14 cellular contexts compared by ENCODE assay signal in the genomic region with DNA sequence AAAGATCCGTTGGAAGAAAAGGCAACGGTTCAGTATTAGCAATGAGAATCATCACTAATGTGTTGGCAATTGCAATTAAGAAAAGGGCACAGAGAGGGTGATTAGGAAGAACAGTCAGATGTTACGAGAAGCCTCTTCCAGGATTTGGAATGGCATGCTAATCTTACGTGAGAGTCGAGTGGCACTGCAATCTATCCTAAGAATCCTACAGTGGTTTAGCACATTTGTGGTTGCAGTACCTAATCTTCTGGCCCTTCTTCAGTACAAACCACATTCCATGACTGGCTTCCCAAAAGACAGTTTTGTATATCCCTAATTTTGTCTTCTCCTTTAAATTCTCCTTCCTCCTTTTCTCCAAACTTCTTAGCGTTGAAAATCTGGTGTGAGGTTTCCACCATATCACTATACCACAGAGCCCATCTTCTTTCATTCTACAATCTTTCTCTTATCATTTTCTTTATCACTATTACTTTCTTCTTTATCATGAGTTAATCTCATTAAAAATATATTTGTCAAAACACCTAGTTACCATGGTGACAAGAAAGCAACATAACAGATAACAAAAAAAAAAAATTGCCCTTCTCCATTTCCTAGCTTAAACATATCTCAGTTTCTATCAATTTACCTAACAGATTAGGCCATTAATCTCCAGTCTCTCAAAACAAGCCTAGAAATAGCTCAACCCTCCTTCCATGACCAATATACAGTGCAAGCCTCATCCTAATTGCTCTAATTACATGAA.
DNase-seq lines count a peak whose midpoint lies in the region; TF ChIP-seq lines count a peak whose summit lies in the region.
"Had no signal": no experiment of that assay in that cellular context is flagged by ENCODE, and none has a peak within 500 bp of the region (broad histone marks: within the 10 kb centered on the region; RNA-seq: fewer than 3 reads in every experiment).

No MANE protein-coding gene starts in this region.

- no peak for TF ChIP-seq CTCF in brain (conservative IDR thresholded peaks at IDR 0.05)

- H3K4me3 Mint-ChIP-seq in brain = peak overlapping the region in 1 of 5 experiments; percentile 7

- no peaks in the 10 kb centered on the region for H3K36me3 Mint-ChIP-seq in brain

- H3K27ac Mint-ChIP-seq in brain = peak overlapping the region in 3 of 5 experiments; percentile 12 to 98 (median 35)

- peak; percentile 23 for DNase-seq in COR-L47 (lab: John Stamatoyannopoulos, UW)
- DNase-seq in DMS 273 (lab: John Stamatoyannopoulos, UW; ENCODE audit: unreplicated experiment) = peak; percentile 85
- peak; percentile 90 for DNase-seq in NCI-H524 treated with DMSO at 0.1 percent for 48 hours (lab: John Stamatoyannopoulos, UW)
- DNase-seq in stimulated activated CD4-positive, alpha-beta T cell treated with anti-CD3 and anti-CD28 coated beads, Interleukin-4, amount 100 ng/mL, for 1 hour = no peak
- no peak for DNase-seq in substantia nigra (lab: John Stamatoyannopoulos, UW)
- no peak for DNase-seq in anterior cingulate cortex (lab: John Stamatoyannopoulos, UW)
- no peak for DNase-seq in activated T-cell treated with anti-CD3 and anti-CD28 coated beads, Interleukin-2, amount 50 U/mL, for 1 hour
- DNase-seq: C1 segment of cervical spinal cord, GF-D8, GM23248, NCI-H1436, NCI-H1930 had no signal

- H3K27me3 Mint-ChIP-seq in brain = no peaks in the 10 kb centered on the region

- peaks cover 0 to 15% (median 0%) of the 10 kb centered on the region in 5 experiments for H3K9me3 Mint-ChIP-seq in brain

- H3K4me1 Mint-ChIP-seq in brain = peaks cover 42% of the 10 kb centered on the region

- no peak overlapping the region for H3K27ac ChIP-seq in substantia nigra (ENCODE audit: low read depth, low read length, poor library complexity, severe bottlenecking)
- H3K27ac ChIP-seq: GM23248, SK-N-MC had no signal

Comparison
In these comparisons a context has a peak if more than half of its experiments do, and no peak if none do; other contexts are left out.
1. DNase-seq: peak in COR-L47 (single experiment), DMS 273 (single experiment) and NCI-H524 treated with DMSO at 0.1 percent for 48 hours (single experiment); none in stimulated activated CD4-positive, alpha-beta T cell treated with anti-CD3 and anti-CD28 coated beads, Interleukin-4, amount 100 ng/mL, for 1 hour (single experiment), substantia nigra (0 of 49), anterior cingulate cortex (0 of 58) and activated T-cell treated with anti-CD3 and anti-CD28 coated beads, Interleukin-2, amount 50 U/mL, for 1 hour (single experiment).